ENCODE assay signal across 1 cellular context in the genomic region with DNA sequence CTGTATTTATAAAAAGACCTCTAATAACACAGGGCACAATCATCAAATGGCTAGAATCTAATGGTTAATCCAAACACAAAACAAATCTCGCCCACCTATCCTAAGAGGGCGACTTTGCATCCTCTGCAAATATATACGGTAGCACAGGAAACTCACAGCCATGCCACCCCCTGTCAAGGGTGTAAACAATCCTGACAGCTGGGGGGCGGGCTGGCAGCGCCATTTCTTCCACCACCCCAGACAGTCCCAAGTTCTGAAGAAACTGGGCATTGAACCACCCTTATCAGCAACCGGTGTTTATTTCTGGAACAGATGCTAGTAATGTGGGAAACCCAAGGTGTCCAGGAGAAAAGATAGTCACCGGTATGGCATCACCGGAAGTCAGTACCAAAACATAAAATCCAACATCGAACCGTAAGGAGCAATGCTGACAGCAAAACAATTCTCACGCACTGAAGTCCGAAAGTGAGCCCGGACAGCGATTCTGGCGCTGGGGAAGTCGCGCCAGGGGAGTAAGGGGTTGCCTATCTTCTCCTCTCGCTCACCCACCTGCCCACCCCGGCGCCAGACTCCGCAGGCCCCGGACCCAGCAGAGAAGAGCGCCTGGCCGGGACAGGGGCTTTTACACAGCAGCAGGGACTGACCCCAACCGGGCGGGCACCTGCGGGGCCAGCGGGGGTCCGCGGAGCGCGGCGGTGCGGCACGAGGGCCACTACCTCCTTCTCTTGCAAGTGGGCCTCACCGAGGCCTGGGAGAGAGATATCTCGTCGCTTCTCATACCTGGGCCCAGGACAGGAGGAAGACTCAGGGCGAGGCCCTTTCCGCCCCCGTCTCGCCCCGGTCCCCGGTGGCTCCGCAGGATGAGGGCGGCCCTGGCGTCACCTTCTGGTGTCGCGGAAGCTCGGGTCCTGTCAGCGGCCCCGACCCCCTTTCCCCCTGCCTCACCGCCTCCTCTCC.
TF ChIP-seq lines count a peak whose summit lies in the region.

No MANE protein-coding gene starts in this region.

TF ChIP-seq in H1, 55 proteins besides CTCF, POLR2A, EP300 and RAD21 (continued from another document):
- TF ChIP-seq ASH2L (IDR thresholded peaks at IDR 0.05; ENCODE audit: low read length) (peak; percentile 70), SRF (IDR thresholded peaks at IDR 0.05; ENCODE audit: low read depth, low read length) (no peak), KDM4A (IDR thresholded peaks at IDR 0.05; ENCODE audit: low read depth, low read length, severe bottlenecking) (peak; percentile 84), PHF8 (conservative IDR thresholded peaks at IDR 0.05; ENCODE audit: low read depth, low read length) (no peak; the same call in 1 of the 2 replicates), EGR1 (IDR thresholded peaks at IDR 0.05; ENCODE audit: borderline replicate concordance, low read depth, low read length) (no peak), JUND (IDR thresholded peaks at IDR 0.05; ENCODE audit: low read length) (no peak), KDM1A (IDR thresholded peaks at IDR 0.05; ENCODE audit: borderline replicate concordance, low read length) (no peak), SIX5 (IDR thresholded peaks at IDR 0.05; ENCODE audit: low read depth, low read length) (no peak), CREB1 (IDR thresholded peaks at IDR 0.05) (no peak), MAX (IDR thresholded peaks at IDR 0.05) (peak; percentile 40; the same call in 1 of the 2 replicates), RBBP5 (IDR thresholded peaks at IDR 0.05; ENCODE audit: borderline replicate concordance, low read depth, low read length) (peak; percentile 86; the same call in 1 of the 2 replicates)
- TF ChIP-seq, protein P1, sequence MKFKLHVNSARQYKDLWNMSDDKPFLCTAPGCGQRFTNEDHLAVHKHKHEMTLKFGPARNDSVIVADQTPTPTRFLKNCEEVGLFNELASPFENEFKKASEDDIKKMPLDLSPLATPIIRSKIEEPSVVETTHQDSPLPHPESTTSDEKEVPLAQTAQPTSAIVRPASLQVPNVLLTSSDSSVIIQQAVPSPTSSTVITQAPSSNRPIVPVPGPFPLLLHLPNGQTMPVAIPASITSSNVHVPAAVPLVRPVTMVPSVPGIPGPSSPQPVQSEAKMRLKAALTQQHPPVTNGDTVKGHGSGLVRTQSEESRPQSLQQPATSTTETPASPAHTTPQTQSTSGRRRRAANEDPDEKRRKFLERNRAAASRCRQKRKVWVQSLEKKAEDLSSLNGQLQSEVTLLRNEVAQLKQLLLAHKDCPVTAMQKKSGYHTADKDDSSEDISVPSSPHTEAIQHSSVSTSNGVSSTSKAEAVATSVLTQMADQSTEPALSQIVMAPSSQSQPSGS (IDR thresholded peaks at IDR 0.05; ENCODE audit: low read length): no peak
